Comparison of ENCODE assay signal across 15 cellular contexts in genomic region chr2:20421336-20421987, GRCh38. TPM values are rescaled to one million over a fixed set of nuclear protein-coding genes. Genes with fewer than 3 reads are reported as not detected.
A peak's percentile ranks its signal among the peaks of the same experiment; 100 is the strongest.
DNase-seq lines count a peak whose midpoint lies in the region; ATAC-seq and TF ChIP-seq lines count a peak whose summit lies in the region.
"Had no signal": no experiment of that assay in that cellular context is flagged by ENCODE, and none has a peak within 500 bp of the region (broad histone marks: within the 10 kb centered on the region; RNA-seq: fewer than 3 reads in every experiment).

No MANE protein-coding gene starts in this region.

- TF ChIP-seq POLR2A in thyroid gland (IDR thresholded peaks at IDR 0.05), result no peak

- peaks cover 25% of the 10 kb centered on the region for H3K4me1 Mint-ChIP-seq in activated CD8-positive, alpha-beta memory T cell treated with anti-CD3 and anti-CD28 coated beads, Interleukin-2, amount 10 ng/mL, durations not matched to agents 7 days and 5 days
- peaks cover 45 to 48% of the 10 kb centered on the region in 2 donors for H3K4me1 Mint-ChIP-seq in immature natural killer cell

- intact Hi-C loops in thyroid gland (cut with DNase I), result no loop called here

- no peak for ATAC-seq in activated CD8-positive, alpha-beta memory T cell treated with anti-CD3 and anti-CD28 coated beads, Interleukin-2, amount 10 ng/mL, durations not matched to agents 7 days and 5 days

- H3K27me3 Mint-ChIP-seq in activated CD8-positive, alpha-beta memory T cell treated with anti-CD3 and anti-CD28 coated beads, Interleukin-2, amount 10 ng/mL, durations not matched to agents 7 days and 5 days, result peaks cover 19% of the 10 kb centered on the region
- peaks cover 0 to 3% (median 2%) of the 10 kb centered on the region in 3 donors for H3K27me3 Mint-ChIP-seq in immature natural killer cell (ENCODE audit: low read depth in 3 of 3)

- peaks cover 9 to 22% of the 10 kb centered on the region in 2 donors for H3K4me1 ChIP-seq in esophagus (ENCODE audit: control insufficient read depth in 2 of 2, insufficient read depth in 2 of 2, low read length in 1 of 2)
- peaks cover 30 to 51% of the 10 kb centered on the region in 2 donors for H3K4me1 ChIP-seq in thyroid gland

- H3K4me3 ChIP-seq in esophagus (ENCODE audit: low read depth in 1 of 2, low read length in 2 of 2) (no peak overlapping the region), thyroid gland (replicated peaks in 1 of 3) (no peak overlapping the region)
- H3K4me3 ChIP-seq: GM23338, SK-N-MC had no signal

- H3K27ac Mint-ChIP-seq in activated CD8-positive, alpha-beta memory T cell treated with anti-CD3 and anti-CD28 coated beads, Interleukin-2, amount 10 ng/mL, durations not matched to agents 7 days and 5 days, result no peak overlapping the region
- peak overlapping the region in 2 of 6 donors; percentile 24 to 37 for H3K27ac Mint-ChIP-seq in immature natural killer cell
- H3K27ac Mint-ChIP-seq: activated naive CD4-positive, alpha-beta T cell treated with anti-CD3 and anti-CD28 coated beads, Interleukin-2, amount 50 U/mL, for 24 hours; GM23338; stimulated activated naive CD8-positive, alpha-beta T cell treated with anti-CD3 and anti-CD28 coated beads, Interleukin-15, Interleukin-2, amounts not matched to agents 100 ng/mL and 50 ng/mL, for 24 hours had no signal

- no peaks in the 10 kb centered on the region for H3K36me3 Mint-ChIP-seq in activated CD8-positive, alpha-beta memory T cell treated with anti-CD3 and anti-CD28 coated beads, Interleukin-2, amount 10 ng/mL, durations not matched to agents 7 days and 5 days
- H3K36me3 Mint-ChIP-seq in immature natural killer cell, result no peaks in the 10 kb centered on the region
- H3K36me3 Mint-ChIP-seq: activated naive CD4-positive, alpha-beta T cell treated with anti-CD3 and anti-CD28 coated beads, Interleukin-2, amount 50 U/mL, for 24 hours had no signal

- no peaks in the 10 kb centered on the region for H3K9me3 Mint-ChIP-seq in activated CD8-positive, alpha-beta memory T cell treated with anti-CD3 and anti-CD28 coated beads, Interleukin-2, amount 10 ng/mL, durations not matched to agents 7 days and 5 days (ENCODE audit: low read depth)
- H3K9me3 Mint-ChIP-seq in immature natural killer cell, result no peaks in the 10 kb centered on the region
- H3K9me3 Mint-ChIP-seq: activated naive CD4-positive, alpha-beta T cell treated with anti-CD3 and anti-CD28 coated beads, Interleukin-2, amount 50 U/mL, for 24 hours; GM23338; nephron; stimulated activated naive CD8-positive, alpha-beta T cell treated with anti-CD3 and anti-CD28 coated beads, Interleukin-15, Interleukin-2, amounts not matched to agents 100 ng/mL and 50 ng/mL, for 24 hours had no signal

- H3K27ac ChIP-seq in esophagus (ENCODE audit: low read depth in 2 of 2, low read length in 1 of 2) (peak overlapping the region; percentile 25 to 81), thyroid gland (peak overlapping the region; percentile 17 to 78 (median 54))
- H3K27ac ChIP-seq: SK-N-MC had no signal

- no peak for TF ChIP-seq CTCF in thyroid gland (IDR thresholded peaks at IDR 0.05)

- H3K36me3 ChIP-seq in esophagus (ENCODE audit: control insufficient read depth in 2 of 2, insufficient read depth in 2 of 2, low read length in 1 of 2) (no peaks in the 10 kb centered on the region), thyroid gland (no peaks in the 10 kb centered on the region)
- H3K36me3 ChIP-seq: BE2C had no signal

- in situ Hi-C loops in ACHN (cut with HindIII; ENCODE audit: low pct_ligation_motif_present, low pct_unique_long_range_greater_than_20kb, low sequenced_read_pairs), result no loop called here

- H3K27me3 ChIP-seq in esophagus (ENCODE audit: control insufficient read depth in 1 of 2, insufficient read depth in 2 of 2, low read length in 2 of 2) (no peaks in the 10 kb centered on the region), thyroid gland (no peaks in the 10 kb centered on the region)
- H3K27me3 ChIP-seq: BE2C had no signal

- no peak overlapping the region for H3K4me3 Mint-ChIP-seq in activated CD8-positive, alpha-beta memory T cell treated with anti-CD3 and anti-CD28 coated beads, Interleukin-2, amount 10 ng/mL, durations not matched to agents 7 days and 5 days
- H3K4me3 Mint-ChIP-seq in immature natural killer cell, result no peak overlapping the region
- H3K4me3 Mint-ChIP-seq: activated naive CD4-positive, alpha-beta T cell treated with anti-CD3 and anti-CD28 coated beads, Interleukin-2, amount 50 U/mL, for 24 hours; GM23338; nephron; stimulated activated naive CD8-positive, alpha-beta T cell treated with anti-CD3 and anti-CD28 coated beads, Interleukin-15, Interleukin-2, amounts not matched to agents 100 ng/mL and 50 ng/mL, for 24 hours had no signal

- H3K9me3 ChIP-seq in esophagus (ENCODE audit: control insufficient read depth in 2 of 2, insufficient read depth in 1 of 2, low read depth in 1 of 2, low read length in 1 of 2), result no peaks in the 10 kb centered on the region
- no peaks in the 10 kb centered on the region for H3K9me3 ChIP-seq in thyroid gland
- H3K9me3 ChIP-seq: BE2C had no signal

- DNase-seq in activated CD8-positive, alpha-beta memory T cell treated with anti-CD3 and anti-CD28 coated beads, Interleukin-2, amount 10 ng/mL, durations not matched to agents 7 days and 5 days, result peak; percentile 23
- DNase-seq in myocyte (ENCODE audit: low read depth) (peak; percentile 62), thyroid gland (peak in 1 of 2 donors; percentile 21), NCI-H748 treated with DMSO at 0.1 percent for 48 hours (lab: John Stamatoyannopoulos, UW) (no peak), immature natural killer cell (no peak), ACHN (no peak)
- DNase-seq: BE2C; central memory CD4-positive, alpha-beta T cell; NCI-H1092 had no signal

- CTCF ChIA-PET in activated CD8-positive, alpha-beta memory T cell treated with anti-CD3 and anti-CD28 coated beads, Interleukin-2, amount 10 ng/mL, durations not matched to agents 7 days and 5 days (lab: Charles Lee), result interaction anchor here (2.0 to 4.5 kb wide), 4 partner anchors 10 to 230 kb away, joined by 6 to 43 read pairs (median 11); partner anchors contain the start of gene HS1BP3

- WGBS in esophagus, 2 donors, result 77 to 81% methylated on average over 14 of the region's 14 CpGs
- WGBS in thyroid gland, 2 donors, result 60 to 69% methylated on average over 13 to 14 of the region's 14 CpGs

RNA-seq across cellular contexts. Expression of gene RHOB, which starts 25.4 kb away (rescaled TPM):
- total RNA-seq in activated CD8-positive, alpha-beta memory T cell treated with anti-CD3 and anti-CD28 coated beads, Interleukin-2, amount 10 ng/mL, durations not matched to agents 7 days and 5 days, result 10 to 100 TPM in 1 of 2 experiments, 1 to 10 TPM in 1; 9.1 to 36.4 TPM
- polyA plus RNA-seq in esophagus (10 to 100 TPM; 33.4 to 99.3 TPM), immature natural killer cell (1 to 10 TPM in 2 of 3 donors, under 1 TPM in 1; 0.91 to 4.8 (median 4.4) TPM)
- total RNA-seq in myocyte (84.0 and 150 TPM in 2 replicates), thyroid gland (100 to 1,000 TPM; 238 to 381 (median 271) TPM)
- polyA plus RNA-seq in myocyte (2012), result 142 TPM

Comparison
In these comparisons a context has a peak if more than half of its experiments do, and no peak if none do; other contexts are left out.
1. DNase-seq: peak in activated CD8-positive, alpha-beta memory T cell treated with anti-CD3 and anti-CD28 coated beads, Interleukin-2, amount 10 ng/mL, durations not matched to agents 7 days and 5 days (single experiment) and myocyte (single experiment); none in NCI-H748 treated with DMSO at 0.1 percent for 48 hours (single experiment), immature natural killer cell (0 of 3) and ACHN (single experiment).